1 cellular context compared by ENCODE assay signal in the genomic region with DNA sequence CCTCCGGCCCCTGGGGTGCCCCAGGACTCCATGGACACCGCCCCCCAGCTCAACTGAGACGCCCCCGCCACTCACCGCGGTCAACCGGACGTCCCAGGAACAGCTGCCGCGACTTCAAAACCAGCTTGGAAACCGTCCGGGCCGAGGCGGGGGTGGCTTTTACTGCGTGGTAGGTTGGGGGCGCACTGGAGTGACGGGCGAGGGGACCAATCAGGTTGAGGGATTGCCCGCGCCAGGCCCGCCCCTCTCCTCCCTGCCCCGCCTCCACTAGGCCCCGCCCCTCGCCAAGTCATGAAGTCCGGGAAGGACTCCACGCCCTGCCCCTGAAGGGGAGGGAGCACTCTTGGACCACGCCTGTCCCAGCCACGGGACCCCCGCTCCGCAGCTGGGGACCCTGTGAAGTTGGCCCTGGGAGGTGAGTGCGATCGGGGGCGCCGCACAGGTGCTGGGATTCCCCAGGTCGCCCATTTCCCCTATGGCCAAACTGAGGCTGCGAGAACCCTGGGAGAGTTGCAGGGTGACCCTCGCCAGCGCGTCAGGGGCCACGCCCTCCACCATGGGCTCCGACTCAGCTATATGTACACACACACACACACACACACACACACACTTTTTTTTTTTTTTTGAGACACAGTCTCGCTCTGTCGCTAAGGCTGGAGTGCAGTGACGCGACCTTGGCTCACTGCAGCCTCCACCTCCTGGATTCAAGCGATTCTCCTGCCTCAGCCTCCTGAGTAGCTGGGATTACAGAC.
TF ChIP-seq lines count a peak whose summit lies in the region.

A gene with protein sequence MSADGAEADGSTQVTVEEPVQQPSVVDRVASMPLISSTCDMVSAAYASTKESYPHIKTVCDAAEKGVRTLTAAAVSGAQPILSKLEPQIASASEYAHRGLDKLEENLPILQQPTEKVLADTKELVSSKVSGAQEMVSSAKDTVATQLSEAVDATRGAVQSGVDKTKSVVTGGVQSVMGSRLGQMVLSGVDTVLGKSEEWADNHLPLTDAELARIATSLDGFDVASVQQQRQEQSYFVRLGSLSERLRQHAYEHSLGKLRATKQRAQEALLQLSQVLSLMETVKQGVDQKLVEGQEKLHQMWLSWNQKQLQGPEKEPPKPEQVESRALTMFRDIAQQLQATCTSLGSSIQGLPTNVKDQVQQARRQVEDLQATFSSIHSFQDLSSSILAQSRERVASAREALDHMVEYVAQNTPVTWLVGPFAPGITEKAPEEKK (minus strand): TSS at position 134 of the 752 bp plus-strand sequence. CDS start 6,273 bp downstream, outside the sequence.

TF ChIP-seq in K562, 482 proteins besides CTCF, POLR2A, EP300 and RAD21 (continued from another document and continues in another):
- TF ChIP-seq MCM2 (IDR thresholded peaks at IDR 0.05; ENCODE audit: low read depth) (no peak), CBX1 (IDR thresholded peaks at IDR 0.05; ENCODE audit: low read depth) (peak; percentile 98), SNRNP70 (optimal IDR thresholded peaks at IDR 0.05; ENCODE audit: low read depth, low read length) (no peak), FOXA3 (CRISPR knock-in tag; conservative IDR thresholded peaks at IDR 0.05 in 1 of 2, IDR thresholded peaks at IDR 0.05 in 1 of 2) (peak in 1 of 2 experiments; percentile 76; a peak in 1 of 4 replicates), ARHGAP35 (IDR thresholded peaks at IDR 0.05; ENCODE audit: partially characterized antibody) (no peak), RBM17 (IDR thresholded peaks at IDR 0.05; ENCODE audit: borderline replicate concordance, low read depth, low read length) (no peak), NRF1 (conservative IDR thresholded peaks at IDR 0.05 in 1 of 2, IDR thresholded peaks at IDR 0.05 in 1 of 2) (peak; percentile 53 to 64), MEF2D (tag; conservative IDR thresholded peaks at IDR 0.05; ENCODE audit: low read depth) (no peak), NR2C1 (IDR thresholded peaks at IDR 0.05) (peak; percentile 33; the same call in 1 of the 2 replicates), NR2C1 (tag; IDR thresholded peaks at IDR 0.05) (no peak; the same call in 1 of the 2 replicates), MCM7 (IDR thresholded peaks at IDR 0.05) (no peak), ERF (CRISPR knock-in tag; IDR thresholded peaks at IDR 0.05) (no peak), ZBTB1 (CRISPR knock-in tag; IDR thresholded peaks at IDR 0.05; ENCODE audit: borderline replicate concordance, low read depth) (no peak), SIX5 (IDR thresholded peaks at IDR 0.05; ENCODE audit: borderline replicate concordance in 1 of 2, insufficient read depth in 1 of 2, low read depth in 1 of 2, low read length in 2 of 2) (no peak), ZBTB7A (IDR thresholded peaks at IDR 0.05; ENCODE audit: borderline replicate concordance, control insufficient read depth, low read depth, low read length) (peak; percentile 64; the same call in 1 of the 2 replicates), SMC3 (conservative IDR thresholded peaks at IDR 0.05; ENCODE audit: insufficient read depth, low read depth, low read length) (no peak), MAZ (CRISPR knock-in tag; conservative IDR thresholded peaks at IDR 0.05 in 1 of 2, IDR thresholded peaks at IDR 0.05 in 1 of 2) (peak; percentile 45 to 82; a peak in 3 of 4 replicates), SUPT5H (IDR thresholded peaks at IDR 0.05) (peak; percentile 54), MEIS2 (IDR thresholded peaks at IDR 0.05; ENCODE audit: partially characterized antibody) (no peak), CEBPG (CRISPR knock-in tag; IDR thresholded peaks at IDR 0.05) (no peak), CEBPG (tag; conservative IDR thresholded peaks at IDR 0.05 in 1 of 2, IDR thresholded peaks at IDR 0.05 in 1 of 2) (no peak), SRSF3 (IDR thresholded peaks at IDR 0.05; ENCODE audit: insufficient read depth, low read length) (no peak), KLF1 (tag; IDR thresholded peaks at IDR 0.05) (peak; percentile 83; the same call in 1 of the 2 replicates), PYGO2 (tag; IDR thresholded peaks at IDR 0.05) (no peak), NCOA2 (IDR thresholded peaks at IDR 0.05; ENCODE audit: partially characterized antibody in 2 of 2) (no peak), FOS (IDR thresholded peaks at IDR 0.05; ENCODE audit: extremely low read depth, insufficient read length) (peak; percentile 80), ZNF589 (CRISPR knock-in tag; IDR thresholded peaks at IDR 0.05; ENCODE audit: low read depth) (peak; percentile 52; the same call in 1 of the 2 replicates), POLR2H (tag; IDR thresholded peaks at IDR 0.05; ENCODE audit: low read depth) (no peak; the same call in 1 of the 2 replicates)
- TF ChIP-seq, protein P1, sequence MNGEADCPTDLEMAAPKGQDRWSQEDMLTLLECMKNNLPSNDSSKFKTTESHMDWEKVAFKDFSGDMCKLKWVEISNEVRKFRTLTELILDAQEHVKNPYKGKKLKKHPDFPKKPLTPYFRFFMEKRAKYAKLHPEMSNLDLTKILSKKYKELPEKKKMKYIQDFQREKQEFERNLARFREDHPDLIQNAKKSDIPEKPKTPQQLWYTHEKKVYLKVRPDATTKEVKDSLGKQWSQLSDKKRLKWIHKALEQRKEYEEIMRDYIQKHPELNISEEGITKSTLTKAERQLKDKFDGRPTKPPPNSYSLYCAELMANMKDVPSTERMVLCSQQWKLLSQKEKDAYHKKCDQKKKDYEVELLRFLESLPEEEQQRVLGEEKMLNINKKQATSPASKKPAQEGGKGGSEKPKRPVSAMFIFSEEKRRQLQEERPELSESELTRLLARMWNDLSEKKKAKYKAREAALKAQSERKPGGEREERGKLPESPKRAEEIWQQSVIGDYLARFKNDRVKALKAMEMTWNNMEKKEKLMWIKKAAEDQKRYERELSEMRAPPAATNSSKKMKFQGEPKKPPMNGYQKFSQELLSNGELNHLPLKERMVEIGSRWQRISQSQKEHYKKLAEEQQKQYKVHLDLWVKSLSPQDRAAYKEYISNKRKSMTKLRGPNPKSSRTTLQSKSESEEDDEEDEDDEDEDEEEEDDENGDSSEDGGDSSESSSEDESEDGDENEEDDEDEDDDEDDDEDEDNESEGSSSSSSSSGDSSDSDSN (IDR thresholded peaks at IDR 0.05; ENCODE audit: borderline replicate concordance in 1 of 2, low read depth in 2 of 2, low read length in 2 of 2), result no peak
- TF ChIP-seq, protein P2, sequence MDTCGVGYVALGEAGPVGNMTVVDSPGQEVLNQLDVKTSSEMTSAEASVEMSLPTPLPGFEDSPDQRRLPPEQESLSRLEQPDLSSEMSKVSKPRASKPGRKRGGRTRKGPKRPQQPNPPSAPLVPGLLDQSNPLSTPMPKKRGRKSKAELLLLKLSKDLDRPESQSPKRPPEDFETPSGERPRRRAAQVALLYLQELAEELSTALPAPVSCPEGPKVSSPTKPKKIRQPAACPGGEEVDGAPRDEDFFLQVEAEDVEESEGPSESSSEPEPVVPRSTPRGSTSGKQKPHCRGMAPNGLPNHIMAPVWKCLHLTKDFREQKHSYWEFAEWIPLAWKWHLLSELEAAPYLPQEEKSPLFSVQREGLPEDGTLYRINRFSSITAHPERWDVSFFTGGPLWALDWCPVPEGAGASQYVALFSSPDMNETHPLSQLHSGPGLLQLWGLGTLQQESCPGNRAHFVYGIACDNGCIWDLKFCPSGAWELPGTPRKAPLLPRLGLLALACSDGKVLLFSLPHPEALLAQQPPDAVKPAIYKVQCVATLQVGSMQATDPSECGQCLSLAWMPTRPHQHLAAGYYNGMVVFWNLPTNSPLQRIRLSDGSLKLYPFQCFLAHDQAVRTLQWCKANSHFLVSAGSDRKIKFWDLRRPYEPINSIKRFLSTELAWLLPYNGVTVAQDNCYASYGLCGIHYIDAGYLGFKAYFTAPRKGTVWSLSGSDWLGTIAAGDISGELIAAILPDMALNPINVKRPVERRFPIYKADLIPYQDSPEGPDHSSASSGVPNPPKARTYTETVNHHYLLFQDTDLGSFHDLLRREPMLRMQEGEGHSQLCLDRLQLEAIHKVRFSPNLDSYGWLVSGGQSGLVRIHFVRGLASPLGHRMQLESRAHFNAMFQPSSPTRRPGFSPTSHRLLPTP (IDR thresholded peaks at IDR 0.05; ENCODE audit: borderline replicate concordance, extremely low read depth, insufficient read length), result no peak
- TF ChIP-seq, protein P3, sequence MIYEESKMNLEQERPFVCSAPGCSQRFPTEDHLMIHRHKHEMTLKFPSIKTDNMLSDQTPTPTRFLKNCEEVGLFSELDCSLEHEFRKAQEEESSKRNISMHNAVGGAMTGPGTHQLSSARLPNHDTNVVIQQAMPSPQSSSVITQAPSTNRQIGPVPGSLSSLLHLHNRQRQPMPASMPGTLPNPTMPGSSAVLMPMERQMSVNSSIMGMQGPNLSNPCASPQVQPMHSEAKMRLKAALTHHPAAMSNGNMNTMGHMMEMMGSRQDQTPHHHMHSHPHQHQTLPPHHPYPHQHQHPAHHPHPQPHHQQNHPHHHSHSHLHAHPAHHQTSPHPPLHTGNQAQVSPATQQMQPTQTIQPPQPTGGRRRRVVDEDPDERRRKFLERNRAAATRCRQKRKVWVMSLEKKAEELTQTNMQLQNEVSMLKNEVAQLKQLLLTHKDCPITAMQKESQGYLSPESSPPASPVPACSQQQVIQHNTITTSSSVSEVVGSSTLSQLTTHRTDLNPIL (CRISPR knock-in tag; IDR thresholded peaks at IDR 0.05), result no peak
- TF ChIP-seq, protein P4, sequence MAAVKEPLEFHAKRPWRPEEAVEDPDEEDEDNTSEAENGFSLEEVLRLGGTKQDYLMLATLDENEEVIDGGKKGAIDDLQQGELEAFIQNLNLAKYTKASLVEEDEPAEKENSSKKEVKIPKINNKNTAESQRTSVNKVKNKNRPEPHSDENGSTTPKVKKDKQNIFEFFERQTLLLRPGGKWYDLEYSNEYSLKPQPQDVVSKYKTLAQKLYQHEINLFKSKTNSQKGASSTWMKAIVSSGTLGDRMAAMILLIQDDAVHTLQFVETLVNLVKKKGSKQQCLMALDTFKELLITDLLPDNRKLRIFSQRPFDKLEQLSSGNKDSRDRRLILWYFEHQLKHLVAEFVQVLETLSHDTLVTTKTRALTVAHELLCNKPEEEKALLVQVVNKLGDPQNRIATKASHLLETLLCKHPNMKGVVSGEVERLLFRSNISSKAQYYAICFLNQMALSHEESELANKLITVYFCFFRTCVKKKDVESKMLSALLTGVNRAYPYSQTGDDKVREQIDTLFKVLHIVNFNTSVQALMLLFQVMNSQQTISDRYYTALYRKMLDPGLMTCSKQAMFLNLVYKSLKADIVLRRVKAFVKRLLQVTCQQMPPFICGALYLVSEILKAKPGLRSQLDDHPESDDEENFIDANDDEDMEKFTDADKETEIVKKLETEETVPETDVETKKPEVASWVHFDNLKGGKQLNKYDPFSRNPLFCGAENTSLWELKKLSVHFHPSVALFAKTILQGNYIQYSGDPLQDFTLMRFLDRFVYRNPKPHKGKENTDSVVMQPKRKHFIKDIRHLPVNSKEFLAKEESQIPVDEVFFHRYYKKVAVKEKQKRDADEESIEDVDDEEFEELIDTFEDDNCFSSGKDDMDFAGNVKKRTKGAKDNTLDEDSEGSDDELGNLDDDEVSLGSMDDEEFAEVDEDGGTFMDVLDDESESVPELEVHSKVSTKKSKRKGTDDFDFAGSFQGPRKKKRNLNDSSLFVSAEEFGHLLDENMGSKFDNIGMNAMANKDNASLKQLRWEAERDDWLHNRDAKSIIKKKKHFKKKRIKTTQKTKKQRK (IDR thresholded peaks at IDR 0.05; ENCODE audit: borderline replicate concordance, low read depth, low read length), result 0 out of 2 replicates have a peak, but pooled peaks have one; percentile 44
- TF ChIP-seq, protein P5, sequence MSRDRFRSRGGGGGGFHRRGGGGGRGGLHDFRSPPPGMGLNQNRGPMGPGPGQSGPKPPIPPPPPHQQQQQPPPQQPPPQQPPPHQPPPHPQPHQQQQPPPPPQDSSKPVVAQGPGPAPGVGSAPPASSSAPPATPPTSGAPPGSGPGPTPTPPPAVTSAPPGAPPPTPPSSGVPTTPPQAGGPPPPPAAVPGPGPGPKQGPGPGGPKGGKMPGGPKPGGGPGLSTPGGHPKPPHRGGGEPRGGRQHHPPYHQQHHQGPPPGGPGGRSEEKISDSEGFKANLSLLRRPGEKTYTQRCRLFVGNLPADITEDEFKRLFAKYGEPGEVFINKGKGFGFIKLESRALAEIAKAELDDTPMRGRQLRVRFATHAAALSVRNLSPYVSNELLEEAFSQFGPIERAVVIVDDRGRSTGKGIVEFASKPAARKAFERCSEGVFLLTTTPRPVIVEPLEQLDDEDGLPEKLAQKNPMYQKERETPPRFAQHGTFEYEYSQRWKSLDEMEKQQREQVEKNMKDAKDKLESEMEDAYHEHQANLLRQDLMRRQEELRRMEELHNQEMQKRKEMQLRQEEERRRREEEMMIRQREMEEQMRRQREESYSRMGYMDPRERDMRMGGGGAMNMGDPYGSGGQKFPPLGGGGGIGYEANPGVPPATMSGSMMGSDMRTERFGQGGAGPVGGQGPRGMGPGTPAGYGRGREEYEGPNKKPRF (IDR thresholded peaks at IDR 0.05; ENCODE audit: low read depth, low read length), result no peak
